In genomic region chr18:6271585-6271984, GRCh38 we compare ENCODE assay signal across 35 cellular contexts.
"Had no signal": no experiment of that assay in that cellular context is flagged by ENCODE, and none has a peak within 500 bp of the region (broad histone marks: within the 10 kb centered on the region; RNA-seq: fewer than 3 reads in every experiment).

No MANE protein-coding gene starts in this region.

- H3K27ac ChIP-seq: adrenal gland, cardiac muscle cell, heart left ventricle, pancreas, prostate gland, sigmoid colon, stomach, thyroid gland, upper lobe of right lung, WERI-Rb-1 had no signal

- H3K4me1 Mint-ChIP-seq: activated naive CD8-positive, alpha-beta T cell treated with anti-CD3 and anti-CD28 coated beads for 36 hours; stimulated activated memory B cell treated with anti-CD40 and anti-IgM and Interleukin-4, amounts not matched to agents 10 μg/mL and 1 μg/mL and 100 μg/mL, for 72 hours; T-helper 17 cell had no signal

- H3K4me3 Mint-ChIP-seq: activated CD8-positive, alpha-beta memory T cell treated with anti-CD3 and anti-CD28 coated beads, Interleukin-2, amount 10 ng/mL, durations not matched to agents 7 days and 5 days; activated CD8-positive, alpha-beta T cell treated with anti-CD3 and anti-CD28 coated beads, Interleukin-2, amount 10 ng/mL, durations not matched to agents 7 days and 5 days; activated naive CD8-positive, alpha-beta T cell treated with anti-CD3 and anti-CD28 coated beads for 36 hours; brain; stimulated activated memory B cell treated with anti-CD40 and anti-IgM and Interleukin-4, amounts not matched to agents 10 μg/mL and 1 μg/mL and 100 μg/mL, for 72 hours; T-helper 17 cell had no signal

- H3K9me3 ChIP-seq: adrenal gland, heart left ventricle, pancreas, prostate gland, sigmoid colon, stomach, thyroid gland, upper lobe of right lung had no signal

- H3K27me3 Mint-ChIP-seq: activated CD8-positive, alpha-beta memory T cell treated with anti-CD3 and anti-CD28 coated beads, Interleukin-2, amount 10 ng/mL, durations not matched to agents 7 days and 5 days; activated naive CD8-positive, alpha-beta T cell treated with anti-CD3 and anti-CD28 coated beads for 36 hours; stimulated activated memory B cell treated with anti-CD40 and anti-IgM and Interleukin-4, amounts not matched to agents 10 μg/mL and 1 μg/mL and 100 μg/mL, for 72 hours; T-helper 17 cell had no signal

- H3K9me3 Mint-ChIP-seq: activated T-helper 2 cell treated with anti-CD3 and anti-CD28 coated beads, Interferon-gamma antibody, Interleukin-2, Interleukin-4, amounts not matched to agents 10 μg/mL and 5 μg/mL and 100 μg/mL, durations not matched to agents 14 hours and 24 hours and 36 hours; nephron had no signal

- H3K36me3 ChIP-seq: adrenal gland, cardiac muscle cell, heart left ventricle, pancreas, prostate gland, sigmoid colon, thyroid gland, upper lobe of right lung, WERI-Rb-1 had no signal

- H3K27ac Mint-ChIP-seq: activated CD8-positive, alpha-beta memory T cell treated with anti-CD3 and anti-CD28 coated beads, Interleukin-2, amount 10 ng/mL, durations not matched to agents 7 days and 5 days; activated CD8-positive, alpha-beta T cell treated with anti-CD3 and anti-CD28 coated beads, Interleukin-2, amount 10 ng/mL, durations not matched to agents 7 days and 5 days; activated naive CD8-positive, alpha-beta T cell treated with anti-CD3 and anti-CD28 coated beads for 36 hours; activated T-helper 2 cell treated with anti-CD3 and anti-CD28 coated beads, Interferon-gamma antibody, Interleukin-2, Interleukin-4, amounts not matched to agents 10 μg/mL and 5 μg/mL and 100 μg/mL, durations not matched to agents 14 hours and 24 hours and 36 hours; stimulated activated memory B cell treated with anti-CD40 and anti-IgM and Interleukin-4, amounts not matched to agents 10 μg/mL and 1 μg/mL and 100 μg/mL, for 72 hours; T-helper 17 cell had no signal

- H3K4me3 ChIP-seq: adrenal gland, cardiac muscle cell, heart left ventricle, pancreas, prostate gland, sigmoid colon, stomach, thyroid gland, upper lobe of right lung had no signal

- ATAC-seq: activated CD8-positive, alpha-beta memory T cell treated with anti-CD3 and anti-CD28 coated beads, Interleukin-2, amount 10 ng/mL, durations not matched to agents 7 days and 5 days; activated CD8-positive, alpha-beta T cell treated with anti-CD3 and anti-CD28 coated beads, Interleukin-2, amount 10 ng/mL, durations not matched to agents 7 days and 5 days; esophagus mucosa; heart left ventricle; left colon; pancreas; SK-N-SH treated with all-trans-retinoic acid at 6 μM for 48 hours; stimulated activated memory B cell treated with anti-CD40 and anti-IgM and Interleukin-4, amounts not matched to agents 10 μg/mL and 1 μg/mL and 100 μg/mL, for 72 hours; T-helper 17 cell; upper lobe of right lung had no signal

- FAIRE-seq: keratinocyte, pancreas, small intestine had no signal

- DNase-seq: activated CD4-positive, alpha-beta T cell treated with anti-CD3 and anti-CD28 coated beads, Interleukin-2, amount 50 U/mL, for 1 hour; activated CD4-positive, CD25-positive, alpha-beta regulatory T cell treated with anti-CD3 and anti-CD28 coated beads, Interleukin-2, amount 50 U/mL, for 72 hours; activated CD8-positive, alpha-beta memory T cell treated with anti-CD3 and anti-CD28 coated beads, Interleukin-2, amount 10 ng/mL, durations not matched to agents 7 days and 5 days; activated CD8-positive, alpha-beta T cell treated with anti-CD3 and anti-CD28 coated beads, Interleukin-2, amount 10 ng/mL, durations not matched to agents 7 days and 5 days; activated naive CD4-positive, alpha-beta T cell treated with Interleukin-2 at 50 U/mL for 16 hours; activated naive CD8-positive, alpha-beta T cell treated with anti-CD3 and anti-CD28 coated beads for 36 hours; activated T-cell treated with anti-CD3 and anti-CD28 coated beads, Interleukin-2, amount 50 U/mL, for 48 hours; adrenal gland; aorta; cortex of kidney; foreskin fibroblast; heart left ventricle; hypothalamus; left colon; midbrain; nucleus accumbens; pancreas; sigmoid colon; small intestine; stimulated activated CD4-positive, alpha-beta T cell treated with anti-CD3 and anti-CD28 coated beads, Interleukin-4, amount 100 ng/mL, for 24 hours; stomach; T-helper 17 cell; T1000; thyroid gland; upper lobe of right lung; WERI-Rb-1 had no signal

- H3K36me3 Mint-ChIP-seq: activated CD8-positive, alpha-beta memory T cell treated with anti-CD3 and anti-CD28 coated beads, Interleukin-2, amount 10 ng/mL, durations not matched to agents 7 days and 5 days; activated naive CD8-positive, alpha-beta T cell treated with anti-CD3 and anti-CD28 coated beads for 36 hours; brain had no signal

- H3K27me3 ChIP-seq: adrenal gland, cardiac muscle cell, pancreas, sigmoid colon, stomach, thyroid gland, upper lobe of right lung had no signal

- H3K4me1 ChIP-seq: adrenal gland, heart left ventricle, pancreas, prostate gland, sigmoid colon, stomach, thyroid gland, upper lobe of right lung had no signal
